ENCODE assay signal across 8 cellular contexts in genomic region chr12:123601602-123602489, GRCh38. TPM values are rescaled to one million over a fixed set of nuclear protein-coding genes. Genes with fewer than 3 reads are reported as not detected.
DNase-seq lines count a peak whose midpoint lies in the region; ATAC-seq and TF ChIP-seq lines count a peak whose summit lies in the region.

DDX55 (plus strand) TSS chr12:123602099; CDS start chr12:123602149, 50 bp downstream.

- ATAC-seq in GM19438 (IDR thresholded peaks at IDR 0.05; ENCODE audit: low read depth, unreplicated experiment): peak; percentile 90
- ATAC-seq in HG03571 (IDR thresholded peaks at IDR 0.05; ENCODE audit: unreplicated experiment): peak; percentile 77

- H3K4me1 Mint-ChIP-seq in endothelial cell (ENCODE audit: unreplicated experiment): peaks cover 11% of the 10 kb centered on the region

- H3K36me3 Mint-ChIP-seq in endothelial cell (ENCODE audit: low read depth, unreplicated experiment): peaks cover 12% of the 10 kb centered on the region

- TF ChIP-seq CTCF in endothelial cell (IDR thresholded peaks at IDR 0.05; ENCODE audit: unreplicated experiment): no peak

- H3K4me3 Mint-ChIP-seq in endothelial cell (ENCODE audit: unreplicated experiment): peak within 1 kb of the TSS; percentile 97

- DNase-seq in CMK (ENCODE audit: low read depth) (peak; percentile 67), NOMO-1 treated with DMSO at 0.1 percent for 48 hours (lab: John Stamatoyannopoulos, UW; ENCODE audit: unreplicated experiment) (peak; percentile 76), endothelial cell (ENCODE audit: low spot score) (peak; percentile 82), middle frontal gyrus (ENCODE audit: extremely low spot score, low spot score) (peak; percentile 70)
- DNase-seq in activated CD8-positive, alpha-beta memory T cell treated with anti-CD3 and anti-CD28 coated beads, Interleukin-2, amount 50 U/mL, for 1 hour (ENCODE audit: extremely low read depth): peak; percentile 60
- DNase-seq in stimulated activated CD8-positive, alpha-beta memory T cell treated with anti-CD3 and anti-CD28 coated beads, Interleukin-2, amount 100 ng/mL, for 48 hours (ENCODE audit: low read depth in 2 of 2): peak; percentile 74 to 80

- peak within 1 kb of the TSS; percentile 90 for H3K27ac Mint-ChIP-seq in endothelial cell (ENCODE audit: unreplicated experiment)

- peaks cover 11% of the 10 kb centered on the region for H3K27me3 Mint-ChIP-seq in endothelial cell (ENCODE audit: unreplicated experiment)

- no peaks in the 10 kb centered on the region for H3K9me3 Mint-ChIP-seq in endothelial cell (ENCODE audit: unreplicated experiment)

RNA-seq across cellular contexts. Expression of gene DDX55, which starts in this region (rescaled TPM):
- 16.8 TPM for total RNA-seq in endothelial cell (ENCODE audit: unreplicated experiment)

Comparison
In these comparisons a context has a peak if more than half of its experiments do, and no peak if none do; other contexts are left out.
1. Peak in every context shown above with its lines: DNase-seq and ATAC-seq.